ENCODE assay signal across 8 cellular contexts in genomic region chr19:58563034-58563573, GRCh38. TPM values are rescaled to one million over a fixed set of nuclear protein-coding genes. Genes with fewer than 3 reads are reported as not detected.
A peak's percentile ranks its signal among the peaks of the same experiment; 100 is the strongest.
DNase-seq lines count a peak whose midpoint lies in the region; ATAC-seq, FAIRE-seq and TF ChIP-seq lines count a peak whose summit lies in the region.

No MANE protein-coding gene starts in this region.

- H3K27me3 ChIP-seq in GM06990 (replicated peaks; ENCODE audit: control insufficient read depth, insufficient read depth, low read length) (no peaks in the 10 kb centered on the region), WERI-Rb-1 (ENCODE audit: insufficient read depth, low read depth, severe bottlenecking) (no peaks in the 10 kb centered on the region), gastrocnemius medialis (no peaks in the 10 kb centered on the region)

- no peaks in the 10 kb centered on the region for H3K9me3 ChIP-seq in WERI-Rb-1 (ENCODE audit: severe bottlenecking)
- no peaks in the 10 kb centered on the region for H3K9me3 ChIP-seq in gastrocnemius medialis

- H3K36me3 ChIP-seq in GM06990 (ENCODE audit: control insufficient read depth, insufficient read depth, low read length) (peaks cover 4% of the 10 kb centered on the region), WERI-Rb-1 (peaks cover 7% of the 10 kb centered on the region), gastrocnemius medialis (peaks cover 0 to 10% of the 10 kb centered on the region in 2 donors)

- no peaks in the 10 kb centered on the region for H3K27me3 Mint-ChIP-seq in type B pancreatic cell

- H3K4me3 ChIP-seq in GM06990 (replicated peaks; ENCODE audit: low read depth, low read length) (peak overlapping the region; percentile 43), WERI-Rb-1 (ENCODE audit: low read depth, low read length) (peak overlapping the region; percentile 43), foreskin fibroblast (ENCODE audit: low read depth in 1 of 2, low read length in 2 of 2) (peak overlapping the region; percentile 25 to 41), gastrocnemius medialis (peak overlapping the region; percentile 46 to 55 (median 52))

- H3K4me1 Mint-ChIP-seq in type B pancreatic cell (ENCODE audit: unreplicated experiment) = no peaks in the 10 kb centered on the region

- in situ Hi-C loops in gastrocnemius medialis (cut with MboI; ENCODE audit: low sequenced_read_pairs in 4 of 4) = no loop called here

- no peaks in the 10 kb centered on the region for H3K9me3 Mint-ChIP-seq in type B pancreatic cell

- no peak for DNase-seq in GM06990 (ENCODE audit: extremely low read depth, insufficient read length)
- peak; percentile 78 for DNase-seq in WERI-Rb-1
- DNase-seq in foreskin fibroblast = peak in 1 of 2 donors; percentile 46
- peak in 1 of 2 donors; percentile 24 for DNase-seq in gastrocnemius medialis
- no peak for DNase-seq in NK-92 treated with Interleukin-12 subunit alpha and Interleukin-12 subunit beta, amount 100 ng/mL, for 24 hours (lab: John Stamatoyannopoulos, UW)
- no peak for DNase-seq in type B pancreatic cell (ENCODE audit: extremely low spot score, unreplicated experiment)
- DNase-seq in H54 (ENCODE audit: insufficient read length, low spot score) = no peak
- no peak for DNase-seq in NCI-H187 (lab: John Stamatoyannopoulos, UW)

- ATAC-seq in gastrocnemius medialis = no peak

- no peak for TF ChIP-seq POLR2A in gastrocnemius medialis (IDR thresholded peaks at IDR 0.05)
- no peak; the same call in 1 of the 2 replicates for TF ChIP-seq POLR2A in H54 (IDR thresholded peaks at IDR 0.05; ENCODE audit: low read depth, low read length)

- H3K4me1 ChIP-seq in gastrocnemius medialis = peaks cover 26 to 42% of the 10 kb centered on the region in 2 donors

- peaks cover 5% of the 10 kb centered on the region for H3K36me3 Mint-ChIP-seq in type B pancreatic cell

- TF ChIP-seq CTCF in GM06990 (IDR thresholded peaks at IDR 0.05; ENCODE audit: insufficient read depth, low read length, poor library complexity, severe bottlenecking) (no peak), WERI-Rb-1 (IDR thresholded peaks at IDR 0.05; ENCODE audit: low read depth, low read length) (no peak), foreskin fibroblast (IDR thresholded peaks at IDR 0.05; ENCODE audit: low read depth, low read length) (no peak), gastrocnemius medialis (IDR thresholded peaks at IDR 0.05 in 4 of 5, conservative IDR thresholded peaks at IDR 0.05 in 1 of 5) (no peak), type B pancreatic cell (conservative IDR thresholded peaks at IDR 0.05) (no peak)

- H3K4me3 Mint-ChIP-seq in type B pancreatic cell = no peak overlapping the region

- intact Hi-C loops in gastrocnemius medialis (cut with DNase I; ENCODE audit: low total_unique reads) = no loop called here

- H3K27ac Mint-ChIP-seq in type B pancreatic cell = no peak overlapping the region

- H3K27ac ChIP-seq in WERI-Rb-1 (peak overlapping the region; percentile 35; the same call in 1 of the 2 replicates), gastrocnemius medialis (no peak overlapping the region)

- no peak for FAIRE-seq in H54 (lab: Jason Lieb, UNC)

RNA-seq across cellular contexts. Expression of gene UBE2M, which starts 4.7 kb away (rescaled TPM):
- total RNA-seq in gastrocnemius medialis = 10 to 100 TPM; 23.5 to 74.5 (median 41.6) TPM
- total RNA-seq in type B pancreatic cell (ENCODE audit: low replicate concordance) = 78.0 and 81.9 TPM in 2 replicates

RNA-seq across cellular contexts. Expression of gene CHMP2A, which starts 8.2 kb away (rescaled TPM):
- total RNA-seq in gastrocnemius medialis (100 to 1,000 TPM in 2 of 4 donors, 10 to 100 TPM in 2; 82.3 to 165 (median 113) TPM), type B pancreatic cell (ENCODE audit: low replicate concordance) (86.5 and 97.7 TPM in 2 replicates)

RNA-seq across cellular contexts. Expression of gene MZF1, which starts 10.0 kb away (rescaled TPM):
- total RNA-seq in gastrocnemius medialis = 10 to 100 TPM in 3 of 4 donors, 1 to 10 TPM in 1; 6.8 to 21.5 (median 15.1) TPM
- 22.9 and 30.0 TPM in 2 replicates for total RNA-seq in type B pancreatic cell (ENCODE audit: low replicate concordance)

RNA-seq across cellular contexts. Expression of gene TRIM28, which starts 19.2 kb away (rescaled TPM):
- total RNA-seq in gastrocnemius medialis (100 to 1,000 TPM; 145 to 239 (median 191) TPM), type B pancreatic cell (ENCODE audit: low replicate concordance) (401 and 679 TPM in 2 replicates)

RNA-seq across cellular contexts. Expression of gene ZBTB45, which starts 43.5 kb away (rescaled TPM):
- total RNA-seq in gastrocnemius medialis (10 to 100 TPM in 2 of 4 donors, 1 to 10 TPM in 2; 5.9 to 12.2 (median 9.6) TPM), type B pancreatic cell (ENCODE audit: low replicate concordance) (18.6 and 20.2 TPM in 2 replicates)
